Comparison of ENCODE assay signal across 25 cellular contexts in the genomic region with DNA sequence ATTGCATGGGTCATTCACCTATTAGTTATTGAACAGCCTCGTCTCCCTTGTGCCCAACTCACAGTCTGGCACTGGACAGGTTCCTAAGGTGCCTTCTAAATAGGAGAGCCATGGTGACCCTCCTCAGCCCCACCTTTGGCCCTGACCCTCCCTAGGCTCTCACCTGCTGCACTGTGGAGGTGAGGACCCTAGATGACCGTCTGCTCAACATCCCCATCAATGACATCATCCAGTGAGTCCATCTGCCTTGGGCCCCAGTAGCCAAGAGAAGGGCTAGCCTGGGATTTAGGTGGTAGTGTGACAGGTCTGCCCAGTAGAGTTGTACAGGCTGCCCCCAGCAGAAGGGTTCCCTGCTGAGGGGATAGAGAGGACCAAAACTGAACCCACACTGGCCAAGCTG. TPM values are rescaled to one million over a fixed set of nuclear protein-coding genes. Genes with fewer than 3 reads are reported as not detected.
DNase-seq lines count a peak whose midpoint lies in the region; ATAC-seq and TF ChIP-seq lines count a peak whose summit lies in the region.
"Had no signal": no experiment of that assay in that cellular context is flagged by ENCODE, and none has a peak within 500 bp of the region (broad histone marks: within the 10 kb centered on the region; RNA-seq: fewer than 3 reads in every experiment).

No MANE protein-coding gene starts in this region.

- no peak for ATAC-seq in activated CD4-positive, alpha-beta T cell treated with anti-CD3 and anti-CD28 coated beads for 36 hours
- ATAC-seq in naive thymus-derived CD4-positive, alpha-beta T cell, result no peak
- ATAC-seq: left cardiac atrium had no signal

- H3K4me2 ChIP-seq in OCI-LY7 (ENCODE audit: low read length), result no peak overlapping the region
- H3K4me2 ChIP-seq: neural progenitor cell had no signal

- POLR2A ChIA-PET in activated CD4-positive, alpha-beta T cell treated with anti-CD3 and anti-CD28 coated beads for 36 hours (lab: Charles Lee), result interaction anchor here (0.6 to 1.1 kb wide), 2 partner anchors 10 to 180 kb away, joined by 3 to 4 read pairs; no protein-coding TSS in a partner anchor
- POLR2A ChIA-PET in CD4-positive, alpha-beta memory T cell (lab: Charles Lee; ENCODE audit: partially characterized antibody), result interaction anchor here (0.5 to 38.4 kb wide), 8 partner anchors 8 to 201 kb away, joined by 3 to 2221 read pairs (median 4); a partner anchor contains a TSS
- POLR2A ChIA-PET in naive thymus-derived CD4-positive, alpha-beta T cell (lab: Charles Lee), result interaction anchor here (1.1 to 26.2 kb wide), 7 partner anchors 9 to 430 kb away, joined by 3 to 1403 read pairs (median 34); a partner anchor contains a TSS
- POLR2A ChIA-PET in OCI-LY7 (lab: Charles Lee), result interaction anchor here (1.0 to 3.3 kb wide), 2 partner anchors 9 to 11 kb away, joined by 4 to 18 read pairs; no protein-coding TSS in a partner anchor

- peaks cover 83% of the 10 kb centered on the region for H3K4me1 ChIP-seq in CD4-positive, alpha-beta memory T cell (ENCODE audit: insufficient read depth, low read length)
- H3K4me1 ChIP-seq in naive thymus-derived CD4-positive, alpha-beta T cell (ENCODE audit: control insufficient read depth in 2 of 2, insufficient read depth in 2 of 2, low read length in 2 of 2), result peaks cover 73 to 84% of the 10 kb centered on the region in 2 donors
- peaks cover 45% of the 10 kb centered on the region for H3K4me1 ChIP-seq in OCI-LY7 (ENCODE audit: insufficient read depth, low read length, poor library complexity, severe bottlenecking)
- H3K4me1 ChIP-seq: neural progenitor cell had no signal

- DNase-seq in activated CD4-positive, alpha-beta T cell treated with anti-CD3 and anti-CD28 coated beads for 36 hours, result no peak
- no peak for DNase-seq in activated CD4-positive, alpha-beta T cell treated with anti-CD3 and anti-CD28 coated beads, Interleukin-2, amount 50 U/mL, for 1 hour
- DNase-seq in CD4-positive, alpha-beta memory T cell, result no peak
- no peak for DNase-seq in activated T-helper 2 cell treated with anti-CD3 and anti-CD28 coated beads, Interferon-gamma antibody, Interleukin-2, Interleukin-4, amounts not matched to agents 10 μg/mL and 5 μg/mL and 100 μg/mL, durations not matched to agents 14 hours and 24 hours and 36 hours (ENCODE audit: low spot score)
- DNase-seq in naive thymus-derived CD4-positive, alpha-beta T cell, result no peak
- DNase-seq in OCI-LY7 (ENCODE audit: low spot score) (no peak), GF-D8 (lab: John Stamatoyannopoulos, UW) (no peak), SW 1271 (lab: John Stamatoyannopoulos, UW) (no peak)
- DNase-seq: activated CD4-positive, alpha-beta T cell treated with anti-CD3 and anti-CD28 coated beads for 4 hours; amniotic stem cell; C1 segment of cervical spinal cord; caudate nucleus; DMS79 treated with DMSO at 0.1 percent for 48 hours; left cardiac atrium; NCI-H1694; NCI-H226; small intestine; stimulated activated CD4-positive, alpha-beta T cell treated with anti-CD3 and anti-CD28 coated beads, Interleukin-4, amount 100 ng/mL, for 1 hour; substantia nigra; uterus had no signal

- no peak for TF ChIP-seq CTCF in OCI-LY7 (conservative IDR thresholded peaks at IDR 0.05; ENCODE audit: low read length)

- H3K9me3 Mint-ChIP-seq in activated CD4-positive, alpha-beta T cell treated with anti-CD3 and anti-CD28 coated beads for 36 hours (ENCODE audit: low read depth), result no peaks in the 10 kb centered on the region
- H3K9me3 Mint-ChIP-seq in CD4-positive, alpha-beta memory T cell, result no peaks in the 10 kb centered on the region
- no peaks in the 10 kb centered on the region for H3K9me3 Mint-ChIP-seq in activated T-helper 2 cell treated with anti-CD3 and anti-CD28 coated beads, Interferon-gamma antibody, Interleukin-2, Interleukin-4, amounts not matched to agents 10 μg/mL and 5 μg/mL and 100 μg/mL, durations not matched to agents 14 hours and 24 hours and 36 hours
- peaks cover 0 to 4% (median 0%) of the 10 kb centered on the region in 11 donors for H3K9me3 Mint-ChIP-seq in naive thymus-derived CD4-positive, alpha-beta T cell
- H3K9me3 Mint-ChIP-seq: neural progenitor cell had no signal

- no peaks in the 10 kb centered on the region for H3K9me3 ChIP-seq in CD4-positive, alpha-beta memory T cell (ENCODE audit: control insufficient read depth in 1 of 2, low read length in 2 of 2)
- H3K9me3 ChIP-seq in naive thymus-derived CD4-positive, alpha-beta T cell (ENCODE audit: control insufficient read depth in 2 of 3, low read length in 3 of 3), result no peaks in the 10 kb centered on the region
- H3K9me3 ChIP-seq in OCI-LY7 (ENCODE audit: low read length), result no peaks in the 10 kb centered on the region
- H3K9me3 ChIP-seq: esophagus muscularis mucosa, uterus had no signal

- no peaks in the 10 kb centered on the region for H3K27me3 Mint-ChIP-seq in activated CD4-positive, alpha-beta T cell treated with anti-CD3 and anti-CD28 coated beads for 36 hours
- no peaks in the 10 kb centered on the region for H3K27me3 Mint-ChIP-seq in CD4-positive, alpha-beta memory T cell
- H3K27me3 Mint-ChIP-seq in activated T-helper 2 cell treated with anti-CD3 and anti-CD28 coated beads, Interferon-gamma antibody, Interleukin-2, Interleukin-4, amounts not matched to agents 10 μg/mL and 5 μg/mL and 100 μg/mL, durations not matched to agents 14 hours and 24 hours and 36 hours (ENCODE audit: low read depth), result no peaks in the 10 kb centered on the region
- no peaks in the 10 kb centered on the region for H3K27me3 Mint-ChIP-seq in naive thymus-derived CD4-positive, alpha-beta T cell

- H3K4me1 Mint-ChIP-seq in activated CD4-positive, alpha-beta T cell treated with anti-CD3 and anti-CD28 coated beads for 36 hours, result peaks cover 77% of the 10 kb centered on the region
- peaks cover 53 to 88% (median 67%) of the 10 kb centered on the region in 4 donors for H3K4me1 Mint-ChIP-seq in CD4-positive, alpha-beta memory T cell
- peaks cover 48% of the 10 kb centered on the region for H3K4me1 Mint-ChIP-seq in activated T-helper 2 cell treated with anti-CD3 and anti-CD28 coated beads, Interferon-gamma antibody, Interleukin-2, Interleukin-4, amounts not matched to agents 10 μg/mL and 5 μg/mL and 100 μg/mL, durations not matched to agents 14 hours and 24 hours and 36 hours (ENCODE audit: low read depth)
- peaks cover 50 to 91% (median 72%) of the 10 kb centered on the region in 7 donors for H3K4me1 Mint-ChIP-seq in naive thymus-derived CD4-positive, alpha-beta T cell
- H3K4me1 Mint-ChIP-seq: neural progenitor cell had no signal

- peak overlapping the region in 1 of 2 donors; percentile 7 for H3K4me3 ChIP-seq in CD4-positive, alpha-beta memory T cell (ENCODE audit: low read length in 2 of 2)
- peak overlapping the region; percentile 17 for H3K4me3 ChIP-seq in naive thymus-derived CD4-positive, alpha-beta T cell (ENCODE audit: low read length)
- no peak overlapping the region for H3K4me3 ChIP-seq in OCI-LY7 (ENCODE audit: low read depth, low read length, poor library complexity, severe bottlenecking)
- H3K4me3 ChIP-seq: esophagus muscularis mucosa, neural progenitor cell, uterus had no signal

- CTCF ChIA-PET in activated CD4-positive, alpha-beta T cell treated with anti-CD3 and anti-CD28 coated beads for 36 hours (lab: Charles Lee), result interaction anchor here (0.6 to 1.0 kb wide), 2 partner anchors 9 to 1142 kb away, joined by 3 read pairs; no protein-coding TSS in a partner anchor
- CTCF ChIA-PET in CD4-positive, alpha-beta memory T cell (lab: Charles Lee; ENCODE audit: partially characterized antibody), result interaction anchor here (0.6 kb wide), 1 partner anchor 50 kb away, joined by 3 read pairs; no protein-coding TSS in a partner anchor
- CTCF ChIA-PET in naive thymus-derived CD4-positive, alpha-beta T cell (lab: Charles Lee), result interaction anchor here (1.2 to 3.2 kb wide), 4 partner anchors 11 to 45 kb away, joined by 3 to 11 read pairs (median 8); no protein-coding TSS in a partner anchor
- CTCF ChIA-PET in OCI-LY7 (lab: Charles Lee; ENCODE audit: unreplicated experiment), result no interaction called here

- H3K36me3 ChIP-seq in CD4-positive, alpha-beta memory T cell (ENCODE audit: insufficient read depth, low read length), result no peaks in the 10 kb centered on the region
- peaks cover 0 to under 1% (median 0%) of the 10 kb centered on the region in 3 experiments for H3K36me3 ChIP-seq in naive thymus-derived CD4-positive, alpha-beta T cell (ENCODE audit: control insufficient read depth in 2 of 3, insufficient read depth in 3 of 3, low read length in 3 of 3)
- peaks cover 15% of the 10 kb centered on the region for H3K36me3 ChIP-seq in OCI-LY7 (ENCODE audit: insufficient read depth, low read length)
- H3K36me3 ChIP-seq: esophagus muscularis mucosa, neural progenitor cell, uterus had no signal

- BruUV-seq in OCI-LY7 (replicated peaks; lab: Mats Ljungman, UMichigan), result no TSS peak

- peak overlapping the region; percentile 63 for H3K27ac Mint-ChIP-seq in activated CD4-positive, alpha-beta T cell treated with anti-CD3 and anti-CD28 coated beads for 36 hours
- peak overlapping the region; percentile 93 to 100 (median 96) for H3K27ac Mint-ChIP-seq in CD4-positive, alpha-beta memory T cell
- peak overlapping the region; percentile 7 for H3K27ac Mint-ChIP-seq in activated T-helper 2 cell treated with anti-CD3 and anti-CD28 coated beads, Interferon-gamma antibody, Interleukin-2, Interleukin-4, amounts not matched to agents 10 μg/mL and 5 μg/mL and 100 μg/mL, durations not matched to agents 14 hours and 24 hours and 36 hours
- H3K27ac Mint-ChIP-seq in naive thymus-derived CD4-positive, alpha-beta T cell, result peak overlapping the region; percentile 79 to 100 (median 98)
- H3K27ac Mint-ChIP-seq: neural progenitor cell had no signal

- H4K20me1 ChIP-seq in OCI-LY7 (ENCODE audit: insufficient read depth, low read length), result no peaks in the 10 kb centered on the region

- no peaks in the 10 kb centered on the region for H3K9me2 ChIP-seq in OCI-LY7 (ENCODE audit: insufficient read depth, low read length)

- no peaks in the 10 kb centered on the region for H3K27me3 ChIP-seq in CD4-positive, alpha-beta memory T cell (ENCODE audit: insufficient read depth, low read length)
- no peaks in the 10 kb centered on the region for H3K27me3 ChIP-seq in naive thymus-derived CD4-positive, alpha-beta T cell (ENCODE audit: control insufficient read depth in 2 of 2, insufficient read depth in 2 of 2, low read length in 2 of 2)
- H3K27me3 ChIP-seq: neural progenitor cell, uterus had no signal

- intact Hi-C loops in activated CD4-positive, alpha-beta T cell treated with anti-CD3 and anti-CD28 coated beads for 36 hours (cut with DNase I, micrococcal nuclease), result loop anchor here in 1 of 2 experiments (10.0 kb wide), 2 partner anchors 286 to 336 kb away; no protein-coding TSS in a partner anchor
- intact Hi-C loops in CD4-positive, alpha-beta memory T cell (cut with micrococcal nuclease), result loop anchor here (2.0 to 10.0 kb wide), 2 partner anchors 14 to 286 kb away; a partner anchor contains a TSS
- intact Hi-C loops in activated T-helper 2 cell treated with anti-CD3 and anti-CD28 coated beads, Interferon-gamma antibody, Interleukin-2, Interleukin-4, amounts not matched to agents 10 μg/mL and 5 μg/mL and 100 μg/mL, durations not matched to agents 14 hours and 24 hours and 36 hours (cut with micrococcal nuclease), result loop anchor here (10.0 kb wide), 1 partner anchor 266 kb away; no protein-coding TSS in a partner anchor
- intact Hi-C loops in naive thymus-derived CD4-positive, alpha-beta T cell (cut with micrococcal nuclease), result loop anchor here in 1 of 2 donors (10.0 kb wide), 1 partner anchor 266 kb away; no protein-coding TSS in a partner anchor
- intact Hi-C loops in OCI-LY7 (cut with micrococcal nuclease; ENCODE audit: unreplicated experiment), result no loop called here

- H2AFZ ChIP-seq in OCI-LY7 (ENCODE audit: low read length), result no peak overlapping the region
- H2AFZ ChIP-seq: neural progenitor cell had no signal

- H3K36me3 Mint-ChIP-seq in activated CD4-positive, alpha-beta T cell treated with anti-CD3 and anti-CD28 coated beads for 36 hours (ENCODE audit: low read depth), result peaks cover 3% of the 10 kb centered on the region
- H3K36me3 Mint-ChIP-seq in CD4-positive, alpha-beta memory T cell, result peaks cover 3 to 7% of the 10 kb centered on the region in 2 donors
- H3K36me3 Mint-ChIP-seq in activated T-helper 2 cell treated with anti-CD3 and anti-CD28 coated beads, Interferon-gamma antibody, Interleukin-2, Interleukin-4, amounts not matched to agents 10 μg/mL and 5 μg/mL and 100 μg/mL, durations not matched to agents 14 hours and 24 hours and 36 hours (ENCODE audit: low read depth), result peaks cover 15% of the 10 kb centered on the region
- peaks cover 0 to 9% (median 1%) of the 10 kb centered on the region in 5 donors for H3K36me3 Mint-ChIP-seq in naive thymus-derived CD4-positive, alpha-beta T cell
- H3K36me3 Mint-ChIP-seq: neural progenitor cell had no signal

- no peak overlapping the region for H3K4me3 Mint-ChIP-seq in activated CD4-positive, alpha-beta T cell treated with anti-CD3 and anti-CD28 coated beads for 36 hours
- peak overlapping the region in 6 of 8 donors; percentile 2 to 80 (median 58) for H3K4me3 Mint-ChIP-seq in CD4-positive, alpha-beta memory T cell
- no peak overlapping the region for H3K4me3 Mint-ChIP-seq in activated T-helper 2 cell treated with anti-CD3 and anti-CD28 coated beads, Interferon-gamma antibody, Interleukin-2, Interleukin-4, amounts not matched to agents 10 μg/mL and 5 μg/mL and 100 μg/mL, durations not matched to agents 14 hours and 24 hours and 36 hours (ENCODE audit: low read depth)
- peak overlapping the region in 9 of 10 donors; percentile 2 to 77 (median 55) for H3K4me3 Mint-ChIP-seq in naive thymus-derived CD4-positive, alpha-beta T cell
- H3K4me3 Mint-ChIP-seq: neural progenitor cell had no signal

- no peaks in the 10 kb centered on the region for H3K79me2 ChIP-seq in OCI-LY7 (ENCODE audit: insufficient read depth, low read depth, low read length)

- H3K27ac ChIP-seq in CD4-positive, alpha-beta memory T cell (ENCODE audit: low read depth, low read length), result peak overlapping the region; percentile 51
- peak overlapping the region; percentile 73 for H3K27ac ChIP-seq in naive thymus-derived CD4-positive, alpha-beta T cell (ENCODE audit: low read depth, low read length)
- H3K27ac ChIP-seq in OCI-LY7 (ENCODE audit: low read depth, low read length, poor library complexity, severe bottlenecking), result no peak overlapping the region
- H3K27ac ChIP-seq: esophagus muscularis mucosa, HL-60, neural progenitor cell, uterus had no signal

RNA-seq across cellular contexts. Expression of a gene that starts 13.6 kb away (rescaled TPM):
- 100 to 1,000 TPM; 259 to 261 TPM for total RNA-seq in activated CD4-positive, alpha-beta T cell treated with anti-CD3 and anti-CD28 coated beads for 36 hours
- 100 to 1,000 TPM; 325 to 336 TPM for total RNA-seq in CD4-positive, alpha-beta memory T cell
- 1,000 to 10,000 TPM in 1 of 2 donors, 100 to 1,000 TPM in 1; 910 to 1,459 TPM for polyA plus RNA-seq in CD4-positive, alpha-beta memory T cell
- 429 and 437 TPM in 2 replicates for total RNA-seq in activated T-helper 2 cell treated with anti-CD3 and anti-CD28 coated beads, Interferon-gamma antibody, Interleukin-2, Interleukin-4, amounts not matched to agents 10 μg/mL and 5 μg/mL and 100 μg/mL, durations not matched to agents 14 hours and 24 hours and 36 hours
- total RNA-seq in naive thymus-derived CD4-positive, alpha-beta T cell, result 100 to 1,000 TPM; 365 to 949 (median 395) TPM
- 1,000 to 10,000 TPM; 1,221 to 1,411 TPM for polyA plus RNA-seq in naive thymus-derived CD4-positive, alpha-beta T cell
- 82.7 and 145 TPM in 2 replicates for total RNA-seq in OCI-LY7 (2014; rRNA removed; shearing (Covaris generic))
- 358 and 389 TPM in 2 replicates for total RNA-seq in OCI-LY7 (2022)

RNA-seq across cellular contexts. Expression of a gene that starts 18.3 kb away (rescaled TPM):
- total RNA-seq in activated CD4-positive, alpha-beta T cell treated with anti-CD3 and anti-CD28 coated beads for 36 hours, result under 1 TPM; 0.37 to 0.57 TPM
- under 1 TPM; 0.23 to 0.30 TPM for total RNA-seq in CD4-positive, alpha-beta memory T cell
- polyA plus RNA-seq in CD4-positive, alpha-beta memory T cell, result under 1 TPM in 1 of 2 donors, not detected in 1; 0.53 TPM
- total RNA-seq in activated T-helper 2 cell treated with anti-CD3 and anti-CD28 coated beads, Interferon-gamma antibody, Interleukin-2, Interleukin-4, amounts not matched to agents 10 μg/mL and 5 μg/mL and 100 μg/mL, durations not matched to agents 14 hours and 24 hours and 36 hours, result 0.44 and 0.52 TPM in 2 replicates
- under 1 TPM in 4 of 5 experiments, not detected in 1; 0.19 to 0.73 (median 0.44) TPM for total RNA-seq in naive thymus-derived CD4-positive, alpha-beta T cell
- polyA plus RNA-seq in naive thymus-derived CD4-positive, alpha-beta T cell, result under 1 TPM; 0.32 to 0.45 TPM
- not detected in 2 replicates for total RNA-seq in OCI-LY7 (2014; rRNA removed; shearing (Covaris generic))
- total RNA-seq in OCI-LY7 (2022), result 0.29 and 0.81 TPM in 2 replicates
- total RNA-seq: esophagus muscularis mucosa, left cardiac atrium, pulmonary artery endothelial cell, SK-MEL-5 had no signal

RNA-seq across cellular contexts. Expression of a gene that starts 39.8 kb away (rescaled TPM):
- total RNA-seq in activated CD4-positive, alpha-beta T cell treated with anti-CD3 and anti-CD28 coated beads for 36 hours, result under 1 TPM; 0.69 to 0.73 TPM
- 1 to 10 TPM; 4.8 to 6.3 TPM for total RNA-seq in CD4-positive, alpha-beta memory T cell
- polyA plus RNA-seq in CD4-positive, alpha-beta memory T cell, result under 1 TPM; 0.54 to 0.66 TPM
- total RNA-seq in activated T-helper 2 cell treated with anti-CD3 and anti-CD28 coated beads, Interferon-gamma antibody, Interleukin-2, Interleukin-4, amounts not matched to agents 10 μg/mL and 5 μg/mL and 100 μg/mL, durations not matched to agents 14 hours and 24 hours and 36 hours, result 2.0 and 2.6 TPM in 2 replicates
- 10 to 100 TPM in 1 of 5 experiments, 1 to 10 TPM in 4; 3.8 to 10.5 (median 6.6) TPM for total RNA-seq in naive thymus-derived CD4-positive, alpha-beta T cell
- polyA plus RNA-seq in naive thymus-derived CD4-positive, alpha-beta T cell, result under 1 TPM; 0.41 to 0.97 TPM
- total RNA-seq in OCI-LY7 (2014; rRNA removed; shearing (Covaris generic)), result 1.5 and 3.2 TPM in 2 replicates
- total RNA-seq in OCI-LY7 (2022), result 1.8 and 2.4 TPM in 2 replicates

Comparison
In these comparisons a context has a peak if more than half of its experiments do, and no peak if none do; other contexts are left out.
1. H3K27ac Mint-ChIP-seq: peak in every context shown above with its lines; median percentile 98 in naive thymus-derived CD4-positive, alpha-beta T cell; 96 in CD4-positive, alpha-beta memory T cell; 63 in activated CD4-positive, alpha-beta T cell treated with anti-CD3 and anti-CD28 coated beads for 36 hours; 7 in activated T-helper 2 cell treated with anti-CD3 and anti-CD28 coated beads, Interferon-gamma antibody, Interleukin-2, Interleukin-4, amounts not matched to agents 10 μg/mL and 5 μg/mL and 100 μg/mL, durations not matched to agents 14 hours and 24 hours and 36 hours.
2. H3K4me3 Mint-ChIP-seq: peak in CD4-positive, alpha-beta memory T cell (6 of 8) and naive thymus-derived CD4-positive, alpha-beta T cell (9 of 10); none in activated CD4-positive, alpha-beta T cell treated with anti-CD3 and anti-CD28 coated beads for 36 hours (single experiment) and activated T-helper 2 cell treated with anti-CD3 and anti-CD28 coated beads, Interferon-gamma antibody, Interleukin-2, Interleukin-4, amounts not matched to agents 10 μg/mL and 5 μg/mL and 100 μg/mL, durations not matched to agents 14 hours and 24 hours and 36 hours (single experiment).